Comparison of ENCODE assay signal across 1 cellular context in the genomic region with DNA sequence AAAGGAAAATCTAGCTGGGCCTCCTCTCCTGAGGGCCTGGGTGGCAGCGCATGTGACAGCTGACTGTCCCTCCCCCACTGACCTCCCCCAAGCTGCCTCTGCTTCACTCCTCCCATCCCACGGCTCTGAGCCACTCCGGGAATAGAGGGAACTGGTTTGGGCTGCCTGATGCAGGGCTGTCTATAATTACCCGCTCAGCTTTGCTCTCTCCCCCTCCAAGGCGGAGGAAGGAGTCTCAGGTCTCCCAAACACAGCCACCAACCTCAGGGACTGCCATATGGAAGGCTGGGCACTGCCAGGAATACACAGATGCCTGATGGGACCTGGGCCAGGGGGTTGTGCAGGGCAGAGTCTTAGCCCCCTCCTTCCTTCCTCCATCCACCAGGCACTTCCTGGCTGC.
TF ChIP-seq lines count a peak whose summit lies in the region.

No MANE protein-coding gene starts in this region.

TF ChIP-seq in H1, 55 proteins besides CTCF, POLR2A, EP300 and RAD21:
- TF ChIP-seq KDM1A (IDR thresholded peaks at IDR 0.05; ENCODE audit: borderline replicate concordance, low read length), result no peak
- TF ChIP-seq SIRT6 (IDR thresholded peaks at IDR 0.05; ENCODE audit: low read length), result no peak
- no peak for TF ChIP-seq EGR1 (IDR thresholded peaks at IDR 0.05; ENCODE audit: borderline replicate concordance, low read depth, low read length)
- TF ChIP-seq SIN3A (conservative IDR thresholded peaks at IDR 0.05 in 1 of 2, IDR thresholded peaks at IDR 0.05 in 1 of 2; ENCODE audit: low read depth in 1 of 2, low read length in 2 of 2), result no peak
- TF ChIP-seq NANOG (IDR thresholded peaks at IDR 0.05; ENCODE audit: insufficient read depth, low read depth, low read length, poor library complexity, severe bottlenecking), result no peak
- no peak for TF ChIP-seq SP1 (IDR thresholded peaks at IDR 0.05; ENCODE audit: low read depth, low read length)
- TF ChIP-seq ASH2L (IDR thresholded peaks at IDR 0.05; ENCODE audit: low read length), result no peak
- no peak for TF ChIP-seq KDM4A (IDR thresholded peaks at IDR 0.05; ENCODE audit: low read depth, low read length, severe bottlenecking)
- TF ChIP-seq RNF2 (IDR thresholded peaks at IDR 0.05; ENCODE audit: borderline replicate concordance, low read depth, low read length, missing control alignments, poor library complexity, severe bottlenecking), result no peak
- TF ChIP-seq SRF (IDR thresholded peaks at IDR 0.05; ENCODE audit: low read depth, low read length), result no peak
- TF ChIP-seq TBP (IDR thresholded peaks at IDR 0.05; ENCODE audit: low read depth, low read length), result no peak
- no peak for TF ChIP-seq RFX5 (IDR thresholded peaks at IDR 0.05; ENCODE audit: borderline replicate concordance, low read depth, low read length)
- no peak for TF ChIP-seq HDAC2 (IDR thresholded peaks at IDR 0.05; ENCODE audit: borderline replicate concordance in 1 of 2, low read depth in 2 of 2, low read length in 2 of 2)
- TF ChIP-seq HDAC6 (IDR thresholded peaks at IDR 0.05; ENCODE audit: low read depth, low read length), result no peak
- no peak for TF ChIP-seq KDM5A (IDR thresholded peaks at IDR 0.05; ENCODE audit: low read length)
- no peak for TF ChIP-seq CBX5 (IDR thresholded peaks at IDR 0.05; ENCODE audit: low read depth, low read length)
- no peak for TF ChIP-seq JUND (IDR thresholded peaks at IDR 0.05; ENCODE audit: low read length)
- no peak for TF ChIP-seq CHD2 (IDR thresholded peaks at IDR 0.05; ENCODE audit: low read length)
